8 cellular contexts compared by ENCODE assay signal in the genomic region with DNA sequence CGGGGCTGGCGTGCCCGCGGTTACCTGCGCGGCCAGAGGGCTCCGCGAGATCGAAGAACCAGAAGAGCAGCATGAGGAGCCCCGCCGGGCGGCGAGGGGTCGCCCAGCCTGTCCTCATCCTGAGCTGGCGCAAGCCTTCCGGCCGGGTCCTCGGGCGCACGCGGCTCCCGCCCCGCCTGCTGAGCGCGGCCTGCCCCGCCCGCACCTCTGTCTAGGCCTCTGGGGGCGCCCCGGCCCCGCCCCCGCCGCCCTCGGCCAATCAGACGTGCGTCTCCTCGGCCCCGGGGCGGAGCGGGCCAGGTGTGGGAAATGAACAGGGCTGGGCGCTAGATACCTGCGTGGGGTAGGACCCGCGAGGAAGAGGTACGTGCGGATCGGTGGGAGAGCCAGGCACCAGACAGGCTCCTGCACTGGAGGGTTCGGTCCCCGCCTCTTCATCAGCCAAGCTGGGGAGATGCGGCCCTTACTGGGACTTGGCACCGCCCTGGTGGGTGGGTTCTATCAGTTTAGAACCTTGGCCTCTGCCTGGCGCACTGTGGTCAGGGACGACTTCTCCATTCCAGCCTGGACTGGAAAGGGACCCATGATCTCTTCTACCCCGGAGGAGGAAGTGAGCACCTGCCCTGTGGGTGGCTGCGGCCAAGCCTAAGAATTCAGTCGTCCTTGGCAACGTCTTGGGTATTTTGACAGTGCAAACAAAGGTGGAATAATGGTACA. TPM values are rescaled to one million over a fixed set of nuclear protein-coding genes. Genes with fewer than 3 reads are reported as not detected.
A peak's percentile ranks its signal among the peaks of the same experiment; 100 is the strongest.
DNase-seq lines count a peak whose midpoint lies in the region; ATAC-seq and TF ChIP-seq lines count a peak whose summit lies in the region.

A gene (minus strand): TSS at position 192 of the 717 bp plus-strand sequence.

- H3K27me3 Mint-ChIP-seq in glutamatergic neuron (ENCODE audit: unreplicated experiment) (peaks cover 8% of the 10 kb centered on the region), type B pancreatic cell (peaks cover 55% of the 10 kb centered on the region)

- peaks cover 25% of the 10 kb centered on the region for H3K27me3 ChIP-seq in NT2/D1 (ENCODE audit: insufficient read depth, insufficient read length)

- H3K9me3 ChIP-seq in NT2/D1 (ENCODE audit: insufficient read depth, low read length), result no peaks in the 10 kb centered on the region

- H3K27ac Mint-ChIP-seq in glutamatergic neuron (ENCODE audit: unreplicated experiment) (no peak within 1 kb of the TSS), type B pancreatic cell (no peak within 1 kb of the TSS)

- ATAC-seq in GM18508 (IDR thresholded peaks at IDR 0.05; ENCODE audit: insufficient read depth, unreplicated experiment), result peak; percentile 51
- ATAC-seq in HG02840 (IDR thresholded peaks at IDR 0.05; ENCODE audit: low FRiP score, unreplicated experiment), result peak; percentile 86

- no peaks in the 10 kb centered on the region for H3K36me3 ChIP-seq in NT2/D1 (ENCODE audit: insufficient read depth, insufficient read length, low read length)

- H3K36me3 Mint-ChIP-seq in glutamatergic neuron (ENCODE audit: unreplicated experiment), result peaks cover 7% of the 10 kb centered on the region
- no peaks in the 10 kb centered on the region for H3K36me3 Mint-ChIP-seq in type B pancreatic cell

- intact Hi-C loops in posterior cingulate gyrus (cut with DNase I), result no loop called here

- no peak for TF ChIP-seq CTCF in glutamatergic neuron (IDR thresholded peaks at IDR 0.05; ENCODE audit: partially characterized antibody, unreplicated experiment)
- no peak for TF ChIP-seq CTCF in type B pancreatic cell (conservative IDR thresholded peaks at IDR 0.05)

- no peaks in the 10 kb centered on the region for H3K4me1 ChIP-seq in NT2/D1 (ENCODE audit: insufficient read depth, insufficient read length)

- H3K4me3 Mint-ChIP-seq in glutamatergic neuron (ENCODE audit: unreplicated experiment) (peak within 1 kb of the TSS; percentile 69), type B pancreatic cell (peak within 1 kb of the TSS; percentile 77)

- DNase-seq in NT2/D1 (ENCODE audit: low read depth, low spot score), result peak; percentile 63
- peak; percentile 52 to 73 for DNase-seq in activated T-helper 1 cell treated with anti-CD3 and anti-CD28 coated beads, Interleukin-2, amount 50 U/mL, for 16 hours (ENCODE audit: low read depth in 1 of 2, low spot score in 1 of 2)
- DNase-seq in glutamatergic neuron, result peak; percentile 71
- peak in 9 of 10 donors; percentile 5 to 87 (median 24) for DNase-seq in posterior cingulate gyrus
- peak; percentile 70 for DNase-seq in type B pancreatic cell (ENCODE audit: extremely low spot score, unreplicated experiment)
- no peak for DNase-seq in AG08395 (ENCODE audit: low spot score)

- peak within 1 kb of the TSS; percentile 68 for H3K9ac ChIP-seq in NT2/D1 (ENCODE audit: insufficient read length, low read depth)

- peak within 1 kb of the TSS; percentile 68 for H3K4me3 ChIP-seq in NT2/D1 (ENCODE audit: insufficient read length, low read depth)

- H3K9me3 Mint-ChIP-seq in glutamatergic neuron (ENCODE audit: unreplicated experiment) (no peaks in the 10 kb centered on the region), type B pancreatic cell (no peaks in the 10 kb centered on the region)

- H3K4me1 Mint-ChIP-seq in glutamatergic neuron (ENCODE audit: low read depth, unreplicated experiment) (no peaks in the 10 kb centered on the region), type B pancreatic cell (ENCODE audit: unreplicated experiment) (peaks cover 13% of the 10 kb centered on the region)

RNA-seq across cellular contexts. Expression of the gene that starts here (rescaled TPM):
- total RNA-seq in glutamatergic neuron (ENCODE audit: unreplicated experiment) (0.42 TPM), type B pancreatic cell (ENCODE audit: low replicate concordance) (0.29 and 0.74 TPM in 2 replicates)

Comparison
In these comparisons a context has a peak if more than half of its experiments do, and no peak if none do; other contexts are left out.
1. Peak in DNase-seq in glutamatergic neuron; RNA of the gene not detected or under 1 TPM.
2. Peak in DNase-seq in type B pancreatic cell; RNA of the gene not detected or under 1 TPM.